In genomic region chr1:38607526-38607925, GRCh38 we compare ENCODE assay signal across 5 cellular contexts.
"Had no signal": no experiment of that assay in that cellular context is flagged by ENCODE, and none has a peak within 500 bp of the region (broad histone marks: within the 10 kb centered on the region; RNA-seq: fewer than 3 reads in every experiment).

No MANE protein-coding gene starts in this region.

- H3K36me3 ChIP-seq: HAP-1 had no signal

- H3K4me3 Mint-ChIP-seq: HFFc6 had no signal

- DNase-seq: GOT3, HFFc6, KG1 had no signal

- H3K27ac Mint-ChIP-seq: HFFc6 had no signal

- H3K4me1 ChIP-seq: HAP-1 had no signal

- H3K9me3 ChIP-seq: HAP-1 had no signal

- H3K4me3 ChIP-seq: HAP-1, K562 had no signal
